Comparison of ENCODE assay signal across 8 cellular contexts in genomic region chr5:113513384-113514262, GRCh38. TPM values are rescaled to one million over a fixed set of nuclear protein-coding genes. Genes with fewer than 3 reads are reported as not detected.
DNase-seq lines count a peak whose midpoint lies in the region; ATAC-seq and TF ChIP-seq lines count a peak whose summit lies in the region.

Gene YTHDC2, plus strand, starts transcription at chr5:113513694. Its CDS starts 202 bp downstream, at chr5:113513896.

- H3K27ac ChIP-seq in GM23338 (ENCODE audit: low read depth): peak within 1 kb of the TSS; percentile 89
- peak within 1 kb of the TSS; percentile 87 to 96 (median 93) for H3K27ac ChIP-seq in stomach

- WGBS in stomach, 5 donors: 1 to 2% (median 1%) methylated on average over 29 to 69 of the region's 69 CpGs

- H3K9me3 ChIP-seq in stomach: no peaks in the 10 kb centered on the region

- peak; percentile 95 for TF ChIP-seq POLR2A in Raji (IDR thresholded peaks at IDR 0.05; ENCODE audit: insufficient read depth, low read depth, low read length)
- TF ChIP-seq POLR2A in stomach (IDR thresholded peaks at IDR 0.05): no peak

- intact Hi-C loops in stomach (cut with DNase I; ENCODE audit: low total_unique reads): no loop called here

- H3K4me1 Mint-ChIP-seq in GM23338 (peaks cover 10% of the 10 kb centered on the region), nephron progenitor cell (peaks cover 23% of the 10 kb centered on the region)

- H3K36me3 Mint-ChIP-seq in GM23338 (ENCODE audit: low read depth): peaks cover 16% of the 10 kb centered on the region; the same call in 2 of the 3 replicates
- H3K36me3 Mint-ChIP-seq in nephron progenitor cell (ENCODE audit: low read depth): peaks cover 26% of the 10 kb centered on the region

- H3K27ac Mint-ChIP-seq in GM23338 (peak within 1 kb of the TSS; percentile 64; the same call in 1 of the 2 replicates), nephron progenitor cell (peak within 1 kb of the TSS; percentile 99)

- H3F3A ChIP-seq in GM23338 (replicated peaks; ENCODE audit: low read depth): no peaks in the 10 kb centered on the region

- H3K27me3 ChIP-seq in GM23338 (ENCODE audit: insufficient read depth) (no peaks in the 10 kb centered on the region), stomach (peaks cover 0 to 10% (median 0%) of the 10 kb centered on the region in 3 donors)

- TF ChIP-seq EP300 in stomach (IDR thresholded peaks at IDR 0.05): no peak

- H3K4me3 ChIP-seq in GM23338 (peak within 1 kb of the TSS; percentile 81), fibroblast of the aortic adventitia (ENCODE audit: low read depth, low read length) (peak within 1 kb of the TSS; percentile 80), stomach (peak within 1 kb of the TSS; percentile 65 to 87 (median 84))

- H3K9me2 ChIP-seq in GM23338 (ENCODE audit: insufficient read depth): no peaks in the 10 kb centered on the region

- H3K4me2 ChIP-seq in GM23338: peak within 1 kb of the TSS; percentile 93

- peaks cover 11% of the 10 kb centered on the region for H3K79me2 ChIP-seq in GM23338 (replicated peaks; ENCODE audit: insufficient read depth)

- DNase-seq in ELF-1 (ENCODE audit: low read depth, low spot score) (peak; percentile 97), GM23338 (ENCODE audit: low spot score) (peak; percentile 93), LHCN-M2 (ENCODE audit: low read depth) (peak; percentile 86), fibroblast of the aortic adventitia (ENCODE audit: low read depth) (peak; percentile 77), nephron progenitor cell (peak; percentile 87), stomach (peak; percentile 86)
- DNase-seq in activated effector memory CD4-positive, alpha-beta T cell treated with Interleukin-2 at 50 U/mL for 16 hours: peak; percentile 80

- peak within 1 kb of the TSS; percentile 99 for H2AFZ ChIP-seq in GM23338

- H4K20me1 ChIP-seq in GM23338 (replicated peaks; ENCODE audit: insufficient read depth): peaks cover 7% of the 10 kb centered on the region

- TF ChIP-seq CTCF in GM23338 (conservative IDR thresholded peaks at IDR 0.05; ENCODE audit: low read depth in 2 of 2): peak; percentile 57 to 75
- peak; percentile 25 for TF ChIP-seq CTCF in fibroblast of the aortic adventitia (IDR thresholded peaks at IDR 0.05; ENCODE audit: insufficient read depth, low read length)
- TF ChIP-seq CTCF in nephron progenitor cell (IDR thresholded peaks at IDR 0.05): peak; percentile 26
- TF ChIP-seq CTCF in stomach (IDR thresholded peaks at IDR 0.05): no peak

- H3K4me3 Mint-ChIP-seq in GM23338 (peak within 1 kb of the TSS; percentile 76), nephron progenitor cell (peak within 1 kb of the TSS; percentile 97)

- H3K27me3 Mint-ChIP-seq in GM23338 (ENCODE audit: insufficient read depth, low read depth, poor library complexity): peaks cover 2% of the 10 kb centered on the region
- peaks cover 12% of the 10 kb centered on the region for H3K27me3 Mint-ChIP-seq in nephron progenitor cell (ENCODE audit: low read depth, poor library complexity)

- ATAC-seq in GM23338: peak; percentile 95

- H3K9me3 Mint-ChIP-seq in GM23338: no peaks in the 10 kb centered on the region; the same call in 2 of the 3 replicates
- H3K9me3 Mint-ChIP-seq in nephron progenitor cell: no peaks in the 10 kb centered on the region

- peaks cover 11% of the 10 kb centered on the region for H3K4me1 ChIP-seq in GM23338 (ENCODE audit: insufficient read depth)
- peaks cover 0 to 47% (median 27%) of the 10 kb centered on the region in 4 donors for H3K4me1 ChIP-seq in stomach

- H3K36me3 ChIP-seq in GM23338 (ENCODE audit: insufficient read depth): no peaks in the 10 kb centered on the region; the same call in 1 of the 2 replicates
- peaks cover 0 to 16% (median 7%) of the 10 kb centered on the region in 4 donors for H3K36me3 ChIP-seq in stomach

TF ChIP-seq in GM23338, 12 proteins besides CTCF, POLR2A, EP300 and RAD21 (continues in another document):
- TF ChIP-seq CREB1 (CRISPR knock-in tag; IDR thresholded peaks at IDR 0.05; ENCODE audit: low read depth) (peak; percentile 98), POLR2AphosphoS5 (IDR thresholded peaks at IDR 0.05; ENCODE audit: low read depth) (peak; percentile 85), REST (IDR thresholded peaks at IDR 0.05; ENCODE audit: unreplicated experiment) (no peak), EZH2 (IDR thresholded peaks at IDR 0.05; ENCODE audit: low read depth, unreplicated experiment) (no peak)

RNA-seq across cellular contexts. Expression of gene YTHDC2, which starts in this region (rescaled TPM):
- total RNA-seq in GM23338 (2014; rRNA removed; shearing (Covaris generic)): 28.5 and 33.9 TPM in 2 replicates
- polyA plus RNA-seq in GM23338 (2016; fragmentation: Nextera tagmentation; extraction: Ambion mirVana): 15.7 and 19.9 TPM in 2 replicates
- 12.1 and 14.4 TPM in 2 replicates for total RNA-seq in LHCN-M2 (2014; rRNA removed)
- polyA plus RNA-seq in LHCN-M2 (2012): 4.2 TPM
- total RNA-seq in fibroblast of the aortic adventitia (ENCODE audit: low replicate concordance): 24.0 and 28.1 TPM in 2 replicates
- 10 to 100 TPM; 21.9 to 78.0 (median 28.8) TPM for total RNA-seq in stomach
- polyA plus RNA-seq in stomach: 1 to 10 TPM; 3.8 to 7.1 (median 4.9) TPM

Comparison
In these comparisons a context has a peak if more than half of its experiments do, and no peak if none do; other contexts are left out.
1. Peak in every context shown above with its lines: DNase-seq, ATAC-seq, H3K4me3 ChIP-seq and H3K27ac ChIP-seq.
2. CTCF ChIP-seq: peak in GM23338 (2 of 2), fibroblast of the aortic adventitia (single experiment) and nephron progenitor cell (single experiment); none in stomach (0 of 7).